ENCODE assay signal across 8 cellular contexts in genomic region chr10:43408710-43409384, GRCh38. TPM values are rescaled to one million over a fixed set of nuclear protein-coding genes. Genes with fewer than 3 reads are reported as not detected.
DNase-seq lines count a peak whose midpoint lies in the region; ATAC-seq and TF ChIP-seq lines count a peak whose summit lies in the region.

Gene HNRNPF, minus strand, starts transcription at chr10:43409186. Its CDS starts 21,302 bp downstream, at chr10:43387884.

- peak within 1 kb of the TSS; percentile 91 to 100 (median 98) for H3K4me3 Mint-ChIP-seq in naive thymus-derived CD4-positive, alpha-beta T cell
- H3K4me3 Mint-ChIP-seq in stimulated activated memory B cell treated with anti-CD40 and anti-IgM and Interleukin-4, amounts not matched to agents 10 μg/mL and 1 μg/mL and 100 μg/mL, for 72 hours = peak within 1 kb of the TSS; percentile 97

- DNase-seq in GM23248 = peak; percentile 99
- peak; percentile 98 for DNase-seq in Karpas-422
- peak; percentile 94 for DNase-seq in RPMI8226
- DNase-seq in activated T-helper 1 cell treated with anti-CD3 and anti-CD28 coated beads, Interleukin-2, amount 50 U/mL, for 16 hours (ENCODE audit: low read depth in 1 of 2, low spot score in 1 of 2) = peak; percentile 82 to 90
- peak; percentile 97 for DNase-seq in fibroblast of gingiva (ENCODE audit: low read depth)
- peak; percentile 94 to 97 (median 97) for DNase-seq in naive thymus-derived CD4-positive, alpha-beta T cell

- H3K9me2 ChIP-seq in DOHH2 (replicated peaks; ENCODE audit: control insufficient read depth, low read length) (no peaks in the 10 kb centered on the region), GM23248 (ENCODE audit: insufficient read depth) (no peaks in the 10 kb centered on the region), Karpas-422 (replicated peaks; ENCODE audit: insufficient read depth, low read length) (no peaks in the 10 kb centered on the region)

- in situ Hi-C loops in GM23248 (cut with MboI) = no loop called here

- H3F3A ChIP-seq in DOHH2 (ENCODE audit: control insufficient read depth, insufficient read depth) (peaks cover 36% of the 10 kb centered on the region), GM23248 (ENCODE audit: insufficient read depth) (peaks cover 22% of the 10 kb centered on the region)

- H3K79me2 ChIP-seq in DOHH2 (ENCODE audit: control insufficient read depth, low read length) = peaks cover 64% of the 10 kb centered on the region
- peaks cover 45% of the 10 kb centered on the region for H3K79me2 ChIP-seq in GM23248 (ENCODE audit: insufficient read depth)
- H3K79me2 ChIP-seq in Karpas-422 (ENCODE audit: low read length) = peaks cover 54% of the 10 kb centered on the region

- H3K9me3 ChIP-seq in DOHH2 (ENCODE audit: control insufficient read depth, insufficient read depth, low read length) (no peaks in the 10 kb centered on the region), GM23248 (ENCODE audit: low read depth) (no peaks in the 10 kb centered on the region), Karpas-422 (ENCODE audit: low read length) (no peaks in the 10 kb centered on the region)
- no peaks in the 10 kb centered on the region for H3K9me3 ChIP-seq in naive thymus-derived CD4-positive, alpha-beta T cell (ENCODE audit: control insufficient read depth in 2 of 3, low read length in 3 of 3)

- H3K36me3 Mint-ChIP-seq in naive thymus-derived CD4-positive, alpha-beta T cell = peaks cover 0 to 21% (median 5%) of the 10 kb centered on the region in 5 donors
- peaks cover 6% of the 10 kb centered on the region for H3K36me3 Mint-ChIP-seq in stimulated activated memory B cell treated with anti-CD40 and anti-IgM and Interleukin-4, amounts not matched to agents 10 μg/mL and 1 μg/mL and 100 μg/mL, for 72 hours

- TF ChIP-seq CTCF in DOHH2 (IDR thresholded peaks at IDR 0.05; ENCODE audit: low read depth, low read length, poor library complexity, severe bottlenecking) = no peak

- H3K4me2 ChIP-seq in DOHH2 (ENCODE audit: low read length) (peak within 1 kb of the TSS; percentile 88), GM23248 (ENCODE audit: unreplicated experiment) (peak within 1 kb of the TSS; percentile 97), Karpas-422 (ENCODE audit: low read depth, low read length, poor library complexity, severe bottlenecking) (peak within 1 kb of the TSS; percentile 92)

- peak within 1 kb of the TSS; percentile 85 for H3K4me3 ChIP-seq in DOHH2 (ENCODE audit: low read length)
- peak within 1 kb of the TSS; percentile 95 for H3K4me3 ChIP-seq in GM23248
- H3K4me3 ChIP-seq in Karpas-422 (ENCODE audit: low read length) = peak within 1 kb of the TSS; percentile 98
- H3K4me3 ChIP-seq in naive thymus-derived CD4-positive, alpha-beta T cell (ENCODE audit: low read length) = peak within 1 kb of the TSS; percentile 99

- H3K27ac Mint-ChIP-seq in naive thymus-derived CD4-positive, alpha-beta T cell = peak within 1 kb of the TSS; percentile 97 to 99 (median 98)
- peak within 1 kb of the TSS; percentile 92 for H3K27ac Mint-ChIP-seq in stimulated activated memory B cell treated with anti-CD40 and anti-IgM and Interleukin-4, amounts not matched to agents 10 μg/mL and 1 μg/mL and 100 μg/mL, for 72 hours

- H3K27ac ChIP-seq in DOHH2 (ENCODE audit: low read depth, low read length) (peak within 1 kb of the TSS; percentile 95), GM23248 (peak within 1 kb of the TSS; percentile 100), Karpas-422 (ENCODE audit: low read length) (peak within 1 kb of the TSS; percentile 89)
- peak within 1 kb of the TSS; percentile 100 for H3K27ac ChIP-seq in naive thymus-derived CD4-positive, alpha-beta T cell (ENCODE audit: low read depth, low read length)

- H3K4me1 Mint-ChIP-seq in naive thymus-derived CD4-positive, alpha-beta T cell = peaks cover 21 to 39% (median 29%) of the 10 kb centered on the region in 7 donors
- H3K4me1 Mint-ChIP-seq in stimulated activated memory B cell treated with anti-CD40 and anti-IgM and Interleukin-4, amounts not matched to agents 10 μg/mL and 1 μg/mL and 100 μg/mL, for 72 hours = peaks cover 41% of the 10 kb centered on the region

- peaks cover 0 to 2% (median 0%) of the 10 kb centered on the region in 5 donors for H3K27me3 Mint-ChIP-seq in naive thymus-derived CD4-positive, alpha-beta T cell
- no peaks in the 10 kb centered on the region for H3K27me3 Mint-ChIP-seq in stimulated activated memory B cell treated with anti-CD40 and anti-IgM and Interleukin-4, amounts not matched to agents 10 μg/mL and 1 μg/mL and 100 μg/mL, for 72 hours

- H3K27me3 ChIP-seq in DOHH2 (ENCODE audit: control insufficient read depth, low read length) (no peaks in the 10 kb centered on the region), GM23248 (replicated peaks; ENCODE audit: insufficient read depth) (no peaks in the 10 kb centered on the region), Karpas-422 (ENCODE audit: low read length) (no peaks in the 10 kb centered on the region)
- H3K27me3 ChIP-seq in naive thymus-derived CD4-positive, alpha-beta T cell (ENCODE audit: control insufficient read depth in 2 of 2, insufficient read depth in 2 of 2, low read length in 2 of 2) = no peaks in the 10 kb centered on the region

- peak within 1 kb of the TSS; percentile 80 for H2AFZ ChIP-seq in GM23248
- H2AFZ ChIP-seq in Karpas-422 (ENCODE audit: low read length) = no peak within 1 kb of the TSS; the same call in 1 of the 2 replicates

- POLR2A ChIA-PET in naive thymus-derived CD4-positive, alpha-beta T cell (lab: Charles Lee) = interaction anchor here (0.6 to 6.1 kb wide), 12 partner anchors 10 to 270 kb away, joined by 3 to 72 read pairs (median 6); partner anchors contain the start of genes CSGALNACT2 and ZNF487

- ATAC-seq in naive thymus-derived CD4-positive, alpha-beta T cell = peak; percentile 85
- peak; percentile 91 for ATAC-seq in stimulated activated memory B cell treated with anti-CD40 and anti-IgM and Interleukin-4, amounts not matched to agents 10 μg/mL and 1 μg/mL and 100 μg/mL, for 72 hours

- H4K20me1 ChIP-seq in DOHH2 (ENCODE audit: control insufficient read depth, insufficient read depth, low read depth, low read length) (peaks cover 16% of the 10 kb centered on the region), GM23248 (ENCODE audit: insufficient read depth) (peaks cover 3% of the 10 kb centered on the region; the same call in 1 of the 2 replicates), Karpas-422 (ENCODE audit: insufficient read depth, low read depth, low read length) (peaks cover 23% of the 10 kb centered on the region)

- 1 to 2% methylated on average over 66 to 67 of the region's 68 CpGs for WGBS in GM23248 (ENCODE audit: low coverage in 1 of 2, low lambda C conversion rate in 2 of 2, missing lambda C conversion rate in 2 of 2), 2 experiments

- H3K4me1 ChIP-seq in DOHH2 (ENCODE audit: control insufficient read depth, low read length) (peaks cover 28% of the 10 kb centered on the region), GM23248 (ENCODE audit: insufficient read depth) (peaks cover 22% of the 10 kb centered on the region), Karpas-422 (ENCODE audit: low read length) (peaks cover 37% of the 10 kb centered on the region)
- peaks cover 17 to 27% of the 10 kb centered on the region in 2 donors for H3K4me1 ChIP-seq in naive thymus-derived CD4-positive, alpha-beta T cell (ENCODE audit: control insufficient read depth in 2 of 2, insufficient read depth in 2 of 2, low read length in 2 of 2)

- peaks cover 49% of the 10 kb centered on the region for H3K36me3 ChIP-seq in DOHH2 (ENCODE audit: control insufficient read depth, low read length)
- no peaks in the 10 kb centered on the region for H3K36me3 ChIP-seq in GM23248 (ENCODE audit: low read depth)
- H3K36me3 ChIP-seq in Karpas-422 (ENCODE audit: insufficient read depth, low read length) = peaks cover 12% of the 10 kb centered on the region; the same call in 1 of the 2 replicates
- peaks cover 0 to 8% (median 0%) of the 10 kb centered on the region in 3 experiments for H3K36me3 ChIP-seq in naive thymus-derived CD4-positive, alpha-beta T cell (ENCODE audit: control insufficient read depth in 2 of 3, insufficient read depth in 3 of 3, low read length in 3 of 3)

- intact Hi-C loops in naive thymus-derived CD4-positive, alpha-beta T cell (cut with micrococcal nuclease) = loop anchor here (1.0 to 10.0 kb wide), 9 partner anchors 11 to 856 kb away; partner anchors contain the start of genes CSGALNACT2 (in 2 of the 2), ZNF33B (in 2 of the 2), BMS1 (in 1 of the 2) and ZNF239 (in 1 of the 2)

- H3K9ac ChIP-seq in GM23248 (peak within 1 kb of the TSS; percentile 100), Karpas-422 (ENCODE audit: low read length) (peak within 1 kb of the TSS; percentile 95)

- CTCF ChIA-PET in naive thymus-derived CD4-positive, alpha-beta T cell (lab: Charles Lee) = no interaction called here

- peaks cover 0 to 1% (median 0%) of the 10 kb centered on the region in 11 donors for H3K9me3 Mint-ChIP-seq in naive thymus-derived CD4-positive, alpha-beta T cell
- H3K9me3 Mint-ChIP-seq in stimulated activated memory B cell treated with anti-CD40 and anti-IgM and Interleukin-4, amounts not matched to agents 10 μg/mL and 1 μg/mL and 100 μg/mL, for 72 hours = no peaks in the 10 kb centered on the region

RNA-seq across cellular contexts. Expression of gene HNRNPF, which starts in this region (rescaled TPM):
- 158 and 172 TPM in 2 replicates for total RNA-seq in GM23248 (2014; rRNA removed; shearing (Covaris generic))
- polyA plus RNA-seq in GM23248 (2016; fragmentation: Nextera tagmentation; extraction: Ambion mirVana) = 106 and 116 TPM in 2 replicates
- 160 and 269 TPM in 2 replicates for total RNA-seq in Karpas-422 (2014; rRNA removed; shearing (Covaris generic); ENCODE audit: low replicate concordance)
- 100 to 1,000 TPM in 4 of 5 experiments, 10 to 100 TPM in 1; 88.1 to 449 (median 159) TPM for total RNA-seq in naive thymus-derived CD4-positive, alpha-beta T cell
- 100 to 1,000 TPM; 193 to 269 TPM for polyA plus RNA-seq in naive thymus-derived CD4-positive, alpha-beta T cell

Comparison
In these comparisons a context has a peak if more than half of its experiments do, and no peak if none do; other contexts are left out.
1. Peak in every context shown above with its lines: DNase-seq, ATAC-seq, H3K4me3 ChIP-seq and H3K27ac ChIP-seq.